15 cellular contexts compared by ENCODE assay signal in the genomic region with DNA sequence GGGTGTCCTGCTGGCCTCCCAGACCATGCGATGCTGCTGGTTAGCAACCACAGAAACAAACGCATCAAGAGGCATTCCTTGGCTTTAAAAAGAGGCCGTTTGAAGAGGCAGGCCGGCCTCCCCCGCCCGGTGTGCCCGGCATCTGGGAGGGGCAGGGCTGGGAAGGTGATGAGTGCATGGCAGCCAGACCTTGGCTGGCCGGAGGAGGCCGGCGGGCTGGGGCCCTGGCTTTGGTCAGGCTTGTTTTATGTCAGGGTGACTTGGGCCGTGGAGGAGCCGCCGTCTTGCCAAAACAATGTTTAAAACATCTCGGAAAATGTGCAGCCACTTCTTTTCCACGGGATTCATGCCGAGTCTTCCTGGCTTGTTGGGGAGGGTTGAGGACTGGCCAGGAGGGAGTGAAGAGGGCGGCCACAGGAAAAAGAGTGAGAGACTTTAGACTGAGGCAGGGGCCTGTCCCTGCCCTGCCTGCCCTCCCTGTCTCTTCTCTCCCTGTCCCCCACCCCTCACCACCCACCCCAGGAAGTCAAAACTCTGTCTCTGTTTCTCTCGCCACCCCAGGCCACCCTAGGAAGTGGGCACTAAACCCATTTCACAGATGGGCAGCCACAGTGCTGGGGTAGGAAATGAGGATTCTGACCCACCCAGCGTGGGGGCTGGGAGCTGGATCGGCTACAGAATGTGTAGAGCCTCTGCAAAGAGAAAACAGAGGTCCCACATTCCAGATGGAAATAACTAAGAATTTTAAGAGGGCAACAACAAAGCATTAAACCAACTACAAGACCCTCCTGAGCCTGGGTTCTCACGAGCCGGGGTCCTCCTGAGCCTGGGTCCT.
DNase-seq lines count a peak whose midpoint lies in the region; ATAC-seq and TF ChIP-seq lines count a peak whose summit lies in the region.
"Had no signal": no experiment of that assay in that cellular context is flagged by ENCODE, and none has a peak within 500 bp of the region (broad histone marks: within the 10 kb centered on the region; RNA-seq: fewer than 3 reads in every experiment).

No MANE protein-coding gene starts in this region.

- H3K4me3 ChIP-seq in esophagus squamous epithelium: no peak overlapping the region
- H3K4me3 ChIP-seq in left lung: no peak overlapping the region
- no peak overlapping the region for H3K4me3 ChIP-seq in suprapubic skin
- no peak overlapping the region for H3K4me3 ChIP-seq in CD4-positive, alpha-beta memory T cell (ENCODE audit: low read length in 2 of 2)
- H3K4me3 ChIP-seq: tibial nerve had no signal

- WGBS in esophagus squamous epithelium, 2 donors: 65 to 66% methylated on average over 16 to 19 of the region's 22 CpGs
- WGBS in suprapubic skin: 65% methylated on average over 21 of the region's 22 CpGs

- ATAC-seq in left lung (peak; percentile 95), HG03097 (IDR thresholded peaks at IDR 0.05; ENCODE audit: low FRiP score, unreplicated experiment) (no peak), HG02763 (IDR thresholded peaks at IDR 0.05; ENCODE audit: unreplicated experiment) (no peak)
- ATAC-seq: activated T-helper 17 cell treated with anti-CD3 and anti-CD28 coated beads, Interleukin-2, amount 50 U/mL, for 72 hours; SK-N-SH treated with all-trans-retinoic acid at 6 μM for 48 hours had no signal

- no peaks in the 10 kb centered on the region for H3K9me3 ChIP-seq in esophagus squamous epithelium
- no peaks in the 10 kb centered on the region for H3K9me3 ChIP-seq in left lung
- H3K9me3 ChIP-seq in suprapubic skin: no peaks in the 10 kb centered on the region
- no peaks in the 10 kb centered on the region for H3K9me3 ChIP-seq in CD4-positive, alpha-beta memory T cell (ENCODE audit: control insufficient read depth in 1 of 2, low read length in 2 of 2)
- H3K9me3 ChIP-seq: tibial nerve had no signal

- peak overlapping the region in 3 of 4 donors; percentile 43 to 74 (median 45) for H3K27ac ChIP-seq in esophagus squamous epithelium
- H3K27ac ChIP-seq in left lung: peak overlapping the region; percentile 37 to 78
- H3K27ac ChIP-seq in suprapubic skin: peak overlapping the region; percentile 24
- no peak overlapping the region for H3K27ac ChIP-seq in CD4-positive, alpha-beta memory T cell (ENCODE audit: low read depth, low read length)

- H3K27me3 ChIP-seq in esophagus squamous epithelium: no peaks in the 10 kb centered on the region
- no peaks in the 10 kb centered on the region for H3K27me3 ChIP-seq in left lung
- no peaks in the 10 kb centered on the region for H3K27me3 ChIP-seq in suprapubic skin
- H3K27me3 ChIP-seq in CD4-positive, alpha-beta memory T cell (ENCODE audit: insufficient read depth, low read length): no peaks in the 10 kb centered on the region
- H3K27me3 ChIP-seq: tibial nerve had no signal

- TF ChIP-seq EP300 in suprapubic skin (IDR thresholded peaks at IDR 0.05): no peak

- no peak overlapping the region for H3K27ac Mint-ChIP-seq in CD4-positive, alpha-beta memory T cell
- H3K27ac Mint-ChIP-seq: activated CD4-positive, alpha-beta memory T cell treated with anti-CD3 and anti-CD28 coated beads for 36 hours; activated T-helper 17 cell treated with anti-CD3 and anti-CD28 coated beads, Interleukin-2, amount 50 U/mL, for 72 hours had no signal

- peak; percentile 22 for DNase-seq in EH (ENCODE audit: low read depth)
- DNase-seq in esophagus squamous epithelium (lab: John Stamatoyannopoulos, UW): no peak
- DNase-seq in left lung: peak; percentile 69 to 85
- no peak for DNase-seq in suprapubic skin (ENCODE audit: low spot score in 2 of 2)
- no peak for DNase-seq in CD4-positive, alpha-beta memory T cell
- no peak for DNase-seq in HuH-7 (ENCODE audit: low spot score)
- DNase-seq: ACHN; activated CD4-positive, alpha-beta memory T cell treated with anti-CD3 and anti-CD28 coated beads for 36 hours; NCI-H1048; NCI-H2227 treated with DMSO at 0.1 percent for 48 hours had no signal

- TF ChIP-seq CTCF in esophagus squamous epithelium (IDR thresholded peaks at IDR 0.05): no peak
- TF ChIP-seq CTCF in left lung (IDR thresholded peaks at IDR 0.05): no peak
- TF ChIP-seq CTCF in suprapubic skin (IDR thresholded peaks at IDR 0.05): no peak

- H3K4me1 ChIP-seq in esophagus squamous epithelium (peaks cover 0 to 22% (median 12%) of the 10 kb centered on the region in 3 donors), left lung (peaks cover 0 to 4% of the 10 kb centered on the region in 2 donors), suprapubic skin (peaks cover 10% of the 10 kb centered on the region)
- H3K4me1 ChIP-seq in CD4-positive, alpha-beta memory T cell (ENCODE audit: insufficient read depth, low read length): no peaks in the 10 kb centered on the region

- H3K36me3 ChIP-seq in esophagus squamous epithelium: no peaks in the 10 kb centered on the region
- H3K36me3 ChIP-seq in left lung: no peaks in the 10 kb centered on the region
- H3K36me3 ChIP-seq in suprapubic skin: no peaks in the 10 kb centered on the region
- no peaks in the 10 kb centered on the region for H3K36me3 ChIP-seq in CD4-positive, alpha-beta memory T cell (ENCODE audit: insufficient read depth, low read length)
- H3K36me3 ChIP-seq: tibial nerve had no signal

- H3K4me3 Mint-ChIP-seq in CD4-positive, alpha-beta memory T cell: no peak overlapping the region
- H3K4me3 Mint-ChIP-seq: activated CD4-positive, alpha-beta memory T cell treated with anti-CD3 and anti-CD28 coated beads for 36 hours; activated T-helper 17 cell treated with anti-CD3 and anti-CD28 coated beads, Interleukin-2, amount 50 U/mL, for 72 hours had no signal

- intact Hi-C loops in esophagus squamous epithelium (cut with DNase I): no loop called here
- intact Hi-C loops in left lung (cut with DNase I): no loop called here
- intact Hi-C loops in CD4-positive, alpha-beta memory T cell (cut with micrococcal nuclease): no loop called here

- POLR2A ChIA-PET in CD4-positive, alpha-beta memory T cell (lab: Charles Lee; ENCODE audit: partially characterized antibody): no interaction called here

- CTCF ChIA-PET in CD4-positive, alpha-beta memory T cell (lab: Charles Lee; ENCODE audit: partially characterized antibody): no interaction called here

- TF ChIP-seq POLR2A in esophagus squamous epithelium (IDR thresholded peaks at IDR 0.05) (no peak), suprapubic skin (IDR thresholded peaks at IDR 0.05) (no peak)

- no peaks in the 10 kb centered on the region for H3K9me3 Mint-ChIP-seq in CD4-positive, alpha-beta memory T cell
- H3K9me3 Mint-ChIP-seq: activated CD4-positive, alpha-beta memory T cell treated with anti-CD3 and anti-CD28 coated beads for 36 hours; activated T-helper 17 cell treated with anti-CD3 and anti-CD28 coated beads, Interleukin-2, amount 50 U/mL, for 72 hours had no signal

- H3K36me3 Mint-ChIP-seq in CD4-positive, alpha-beta memory T cell: no peaks in the 10 kb centered on the region
- H3K36me3 Mint-ChIP-seq: activated CD4-positive, alpha-beta memory T cell treated with anti-CD3 and anti-CD28 coated beads for 36 hours had no signal

- peaks cover 0 to 4% of the 10 kb centered on the region in 2 donors for H3K27me3 Mint-ChIP-seq in CD4-positive, alpha-beta memory T cell
- H3K27me3 Mint-ChIP-seq: activated CD4-positive, alpha-beta memory T cell treated with anti-CD3 and anti-CD28 coated beads for 36 hours; activated T-helper 17 cell treated with anti-CD3 and anti-CD28 coated beads, Interleukin-2, amount 50 U/mL, for 72 hours had no signal

- no peaks in the 10 kb centered on the region for H3K4me1 Mint-ChIP-seq in CD4-positive, alpha-beta memory T cell
- H3K4me1 Mint-ChIP-seq: activated T-helper 17 cell treated with anti-CD3 and anti-CD28 coated beads, Interleukin-2, amount 50 U/mL, for 72 hours had no signal

Comparison
In these comparisons a context has a peak if more than half of its experiments do, and no peak if none do; other contexts are left out.
1. DNase-seq: peak in EH (single experiment) and left lung (2 of 2); none in esophagus squamous epithelium (single experiment), suprapubic skin (0 of 2), CD4-positive, alpha-beta memory T cell (0 of 5) and HuH-7 (single experiment).